ENCODE assay signal across 9 cellular contexts in the genomic region with DNA sequence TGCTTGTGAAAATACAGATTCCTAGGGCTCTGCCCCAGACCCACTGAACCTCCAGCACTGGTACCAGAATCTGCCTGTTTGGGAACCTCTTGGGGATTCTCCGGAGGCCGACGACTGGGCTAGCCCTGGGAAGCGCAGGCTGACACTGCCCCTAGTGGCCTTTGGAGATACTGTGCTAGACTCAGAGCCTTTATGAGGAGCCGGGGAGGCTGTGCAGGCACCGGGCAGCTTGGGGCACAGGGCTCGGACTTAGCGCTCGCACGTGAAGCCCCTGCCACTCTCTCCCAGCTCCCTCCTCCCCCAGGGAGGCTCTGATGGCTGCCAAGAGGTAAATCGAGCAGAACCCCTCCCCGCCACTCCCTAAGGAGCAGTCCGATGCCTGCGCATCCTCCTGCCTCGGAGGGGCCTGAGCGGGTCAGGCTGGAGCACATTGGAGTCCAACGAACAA.
DNase-seq lines count a peak whose midpoint lies in the region; ATAC-seq and TF ChIP-seq lines count a peak whose summit lies in the region.
"Had no signal": no experiment of that assay in that cellular context is flagged by ENCODE, and none has a peak within 500 bp of the region (broad histone marks: within the 10 kb centered on the region; RNA-seq: fewer than 3 reads in every experiment).

No MANE protein-coding gene starts in this region.

- H4K91ac ChIP-seq in H9 (ENCODE audit: insufficient read length, low read depth, low read length) = no peak overlapping the region

- no peaks in the 10 kb centered on the region for H3K9me3 Mint-ChIP-seq in H9
- peaks cover 0 to 2% (median 0%) of the 10 kb centered on the region in 11 donors for H3K9me3 Mint-ChIP-seq in naive thymus-derived CD4-positive, alpha-beta T cell
- H3K9me3 Mint-ChIP-seq in effector memory CD8-positive, alpha-beta T cell = no peaks in the 10 kb centered on the region

- H2BK20ac ChIP-seq in H9 (ENCODE audit: low read depth, low read length, poor library complexity, severe bottlenecking) = no peak overlapping the region

- POLR2A ChIA-PET in naive thymus-derived CD4-positive, alpha-beta T cell (lab: Charles Lee) = no interaction called here

- no peaks in the 10 kb centered on the region for H3K79me2 ChIP-seq in H9 (ENCODE audit: insufficient read depth, low read length)

- H3K4me1 ChIP-seq in H9 (ENCODE audit: insufficient read depth, low read length) = no peaks in the 10 kb centered on the region
- H3K4me1 ChIP-seq in naive thymus-derived CD4-positive, alpha-beta T cell (ENCODE audit: control insufficient read depth in 2 of 2, insufficient read depth in 2 of 2, low read length in 2 of 2) = no peaks in the 10 kb centered on the region

- no peak overlapping the region for H3K4me3 ChIP-seq in WERI-Rb-1 (ENCODE audit: low read depth, low read length)
- no peak overlapping the region for H3K4me3 ChIP-seq in naive thymus-derived CD4-positive, alpha-beta T cell (ENCODE audit: low read length)

- no peak overlapping the region for H2BK120ac ChIP-seq in H9 (ENCODE audit: low read depth, low read length, poor library complexity, severe bottlenecking)

- H3K27ac ChIP-seq in H9 (ENCODE audit: insufficient read length, low read depth, low read length) (no peak overlapping the region), WERI-Rb-1 (no peak overlapping the region)
- no peak overlapping the region for H3K27ac ChIP-seq in naive thymus-derived CD4-positive, alpha-beta T cell (ENCODE audit: low read depth, low read length)
- H3K27ac ChIP-seq: neutrophil had no signal

- peak; percentile 39 for ATAC-seq in naive thymus-derived CD4-positive, alpha-beta T cell
- ATAC-seq in effector memory CD8-positive, alpha-beta T cell (replicated peaks) = no peak

- H3K56ac ChIP-seq in H9 (ENCODE audit: insufficient read length, low read depth, low read length) = no peak overlapping the region

- H3K27ac Mint-ChIP-seq in H9 = no peak overlapping the region
- no peak overlapping the region for H3K27ac Mint-ChIP-seq in naive thymus-derived CD4-positive, alpha-beta T cell
- no peak overlapping the region for H3K27ac Mint-ChIP-seq in effector memory CD8-positive, alpha-beta T cell

- H2BK15ac ChIP-seq in H9 (ENCODE audit: low read depth, low read length) = no peak overlapping the region

- no peaks in the 10 kb centered on the region; a peak in 1 of 7 replicates for H3K36me3 Mint-ChIP-seq in H9 (ENCODE audit: insufficient read depth in 1 of 3, low read depth in 3 of 3)
- no peaks in the 10 kb centered on the region for H3K36me3 Mint-ChIP-seq in naive thymus-derived CD4-positive, alpha-beta T cell
- no peaks in the 10 kb centered on the region for H3K36me3 Mint-ChIP-seq in effector memory CD8-positive, alpha-beta T cell (ENCODE audit: insufficient read depth)

- H2AFZ ChIP-seq in H9 (ENCODE audit: low read length) = no peak overlapping the region

- H3K79me1 ChIP-seq in H9 (ENCODE audit: insufficient read depth, low read depth, low read length, poor library complexity, severe bottlenecking) = no peaks in the 10 kb centered on the region

- H3K14ac ChIP-seq in H9 (ENCODE audit: insufficient read depth, low read length) = no peak overlapping the region

- peak overlapping the region; percentile 33 to 48; a peak in 3 of 5 replicates for H3K4me3 Mint-ChIP-seq in H9
- H3K4me3 Mint-ChIP-seq in naive thymus-derived CD4-positive, alpha-beta T cell = no peak overlapping the region
- no peak overlapping the region for H3K4me3 Mint-ChIP-seq in effector memory CD8-positive, alpha-beta T cell

- H4K5ac ChIP-seq in H9 (ENCODE audit: insufficient read length, low read depth, low read length) = no peak overlapping the region

- H2BK12ac ChIP-seq in H9 (ENCODE audit: insufficient read length, low read depth, low read length) = no peak overlapping the region

- H3T11ph ChIP-seq in H9 (ENCODE audit: low read length) = no peak overlapping the region

- H3K36me3 ChIP-seq in WERI-Rb-1 = no peaks in the 10 kb centered on the region
- H3K36me3 ChIP-seq in naive thymus-derived CD4-positive, alpha-beta T cell (ENCODE audit: control insufficient read depth in 2 of 3, insufficient read depth in 3 of 3, low read length in 3 of 3) = no peaks in the 10 kb centered on the region
- H3K36me3 ChIP-seq: neutrophil had no signal

- no peak overlapping the region for H3K18ac ChIP-seq in H9 (ENCODE audit: insufficient read length, low read depth, low read length)

- peaks cover 26% of the 10 kb centered on the region; the same call in 1 of the 2 replicates for H3K27me3 ChIP-seq in H9 (ENCODE audit: insufficient read depth, low read length)
- no peaks in the 10 kb centered on the region for H3K27me3 ChIP-seq in WERI-Rb-1 (ENCODE audit: insufficient read depth, low read depth, severe bottlenecking)
- H3K27me3 ChIP-seq in naive thymus-derived CD4-positive, alpha-beta T cell (ENCODE audit: control insufficient read depth in 2 of 2, insufficient read depth in 2 of 2, low read length in 2 of 2) = no peaks in the 10 kb centered on the region
- H3K27me3 ChIP-seq: neutrophil had no signal

- no peak overlapping the region for H4K8ac ChIP-seq in H9 (replicated peaks; ENCODE audit: insufficient read length, low read depth, low read length)

- no peaks in the 10 kb centered on the region for H3K9me3 ChIP-seq in H9 (ENCODE audit: control insufficient read depth, low read depth, low read length)
- no peaks in the 10 kb centered on the region for H3K9me3 ChIP-seq in WERI-Rb-1 (ENCODE audit: severe bottlenecking)
- no peaks in the 10 kb centered on the region for H3K9me3 ChIP-seq in naive thymus-derived CD4-positive, alpha-beta T cell (ENCODE audit: control insufficient read depth in 2 of 3, low read length in 3 of 3)
- H3K9me3 ChIP-seq: neutrophil had no signal

- WGBS in H9 (ENCODE audit: extremely low coverage, insufficient read length, low lambda C conversion rate) = no CpG with 5 or more reads among the region's 17 CpGs

- no peak overlapping the region for H2BK5ac ChIP-seq in H9 (ENCODE audit: insufficient read length, low read length)

- H3K23me2 ChIP-seq in H9 (ENCODE audit: insufficient read length, low read depth, low read length, poor library complexity, severe bottlenecking) = peaks cover 4% of the 10 kb centered on the region

- H3K27me3 Mint-ChIP-seq in H9 (ENCODE audit: low read depth) = peaks cover 87% of the 10 kb centered on the region
- peaks cover 0 to 10% (median 6%) of the 10 kb centered on the region in 5 donors for H3K27me3 Mint-ChIP-seq in naive thymus-derived CD4-positive, alpha-beta T cell
- H3K27me3 Mint-ChIP-seq in effector memory CD8-positive, alpha-beta T cell = peaks cover 0 to 33% of the 10 kb centered on the region in 2 donors

- no peak overlapping the region for H3K23ac ChIP-seq in H9 (ENCODE audit: insufficient read length, low read depth, low read length)

- TF ChIP-seq CTCF in H9 (conservative IDR thresholded peaks at IDR 0.05) = peak; percentile 92
- peak; percentile 97 for TF ChIP-seq CTCF in WERI-Rb-1 (IDR thresholded peaks at IDR 0.05; ENCODE audit: low read depth, low read length)

- H3K9ac ChIP-seq in H9 (ENCODE audit: extremely low read depth, insufficient read length, low read length) = no peak overlapping the region

- H2AK5ac ChIP-seq in H9 (ENCODE audit: insufficient read length, low read length) = no peak overlapping the region

- DNase-seq in stimulated activated CD4-positive, alpha-beta T cell treated with anti-CD3 and anti-CD28 coated beads, Interleukin-12 subunit alpha, Interleukin-12 subunit beta, amount 100 ng/mL, for 48 hours (ENCODE audit: low read depth in 2 of 3, low spot score in 1 of 3) = peak in 2 of 3 donors; percentile 4 to 13
- DNase-seq in stimulated activated CD4-positive, alpha-beta T cell treated with anti-CD3 and anti-CD28 coated beads, Interleukin-12 subunit alpha, Interleukin-12 subunit beta, amount 100 ng/mL, for 4 hours = no peak
- DNase-seq in H9 (peak; percentile 89), NAMALWA (ENCODE audit: low spot score) (peak; percentile 54), WERI-Rb-1 (peak; percentile 81), fibroblast of peridontal ligament (ENCODE audit: extremely low read depth) (peak; percentile 12)
- DNase-seq in naive thymus-derived CD4-positive, alpha-beta T cell = peak in 2 of 9 donors; percentile 2
- DNase-seq in effector memory CD8-positive, alpha-beta T cell = no peak

- no peak overlapping the region for H3K4ac ChIP-seq in H9 (ENCODE audit: low read depth, low read length)

- peaks cover 15 to 16% of the 10 kb centered on the region in 2 experiments for H3K4me1 Mint-ChIP-seq in H9
- peaks cover 0 to 6% (median 0%) of the 10 kb centered on the region in 7 donors for H3K4me1 Mint-ChIP-seq in naive thymus-derived CD4-positive, alpha-beta T cell
- H3K4me1 Mint-ChIP-seq in effector memory CD8-positive, alpha-beta T cell (ENCODE audit: low read depth in 2 of 2) = peaks cover 0 to 4% of the 10 kb centered on the region in 2 donors

- CTCF ChIA-PET in naive thymus-derived CD4-positive, alpha-beta T cell (lab: Charles Lee) = no interaction called here

- intact Hi-C loops in naive thymus-derived CD4-positive, alpha-beta T cell (cut with micrococcal nuclease) = loop anchor here in 1 of 2 donors (5.0 kb wide), 1 partner anchor 741 kb away; no protein-coding TSS in a partner anchor

- no peaks in the 10 kb centered on the region for H4K20me1 ChIP-seq in H9 (ENCODE audit: control insufficient read depth, insufficient read depth, insufficient read length)

- H3K4me2 ChIP-seq in H9 (ENCODE audit: insufficient read depth, insufficient read length, low read length) = peak overlapping the region; percentile 35

Comparison
In these comparisons a context has a peak if more than half of its experiments do, and no peak if none do; other contexts are left out.
1. DNase-seq: peak in stimulated activated CD4-positive, alpha-beta T cell treated with anti-CD3 and anti-CD28 coated beads, Interleukin-12 subunit alpha, Interleukin-12 subunit beta, amount 100 ng/mL, for 48 hours (2 of 3), H9 (single experiment), NAMALWA (single experiment), WERI-Rb-1 (single experiment) and fibroblast of peridontal ligament (single experiment); none in stimulated activated CD4-positive, alpha-beta T cell treated with anti-CD3 and anti-CD28 coated beads, Interleukin-12 subunit alpha, Interleukin-12 subunit beta, amount 100 ng/mL, for 4 hours (single experiment) and effector memory CD8-positive, alpha-beta T cell (0 of 3).
2. H3K4me3 Mint-ChIP-seq: peak in H9 (2 of 2); none in naive thymus-derived CD4-positive, alpha-beta T cell (0 of 10) and effector memory CD8-positive, alpha-beta T cell (0 of 2).